Comparison of ENCODE assay signal across 21 cellular contexts in the genomic region with DNA sequence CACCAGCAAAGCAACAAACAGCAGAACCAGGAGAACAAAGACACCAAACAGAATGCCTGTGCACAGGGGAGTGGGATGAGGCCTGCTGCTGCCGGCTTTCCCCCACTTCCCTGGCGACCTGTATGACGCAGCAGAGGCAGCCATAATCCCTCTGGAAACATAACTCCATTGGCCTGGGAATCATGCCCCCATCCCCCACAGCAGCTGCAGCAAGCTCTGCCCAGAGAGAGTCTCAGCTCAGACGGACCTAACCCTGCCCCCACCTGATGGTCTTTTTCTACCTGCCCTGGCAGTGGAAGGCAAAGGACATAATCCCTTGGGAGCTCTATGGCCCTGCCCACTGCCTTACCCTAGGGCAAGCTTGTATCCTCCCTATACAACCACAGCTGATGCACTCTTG.
A peak's percentile ranks its signal among the peaks of the same experiment; 100 is the strongest.
DNase-seq lines count a peak whose midpoint lies in the region; ATAC-seq and TF ChIP-seq lines count a peak whose summit lies in the region.
"Had no signal": no experiment of that assay in that cellular context is flagged by ENCODE, and none has a peak within 500 bp of the region (broad histone marks: within the 10 kb centered on the region; RNA-seq: fewer than 3 reads in every experiment).

No MANE protein-coding gene starts in this region.

- no peak overlapping the region for H2BK15ac ChIP-seq in mesendoderm (replicated peaks; ENCODE audit: low read depth)

- no peak overlapping the region for H2AFZ ChIP-seq in GM23338
- H2AFZ ChIP-seq: PC-9 had no signal

- no peaks in the 10 kb centered on the region; the same call in 1 of the 3 replicates for H3K9me3 Mint-ChIP-seq in GM23338
- peaks cover 29% of the 10 kb centered on the region for H3K9me3 Mint-ChIP-seq in osteocyte (ENCODE audit: unreplicated experiment)

- H3K23ac ChIP-seq in mesendoderm (ENCODE audit: low read length): peak overlapping the region; percentile 45

- H3K18ac ChIP-seq in mesendoderm (ENCODE audit: low read length): no peak overlapping the region

- H3K27ac ChIP-seq in GM23338 (ENCODE audit: low read depth) (no peak overlapping the region), mesendoderm (ENCODE audit: low read depth, low read length) (no peak overlapping the region), right lobe of liver (no peak overlapping the region)
- H3K27ac ChIP-seq: KMS-11, PC-9, RWPE1, SJSA1 had no signal

- H3K4me3 Mint-ChIP-seq in GM23338 (no peak overlapping the region), osteocyte (ENCODE audit: unreplicated experiment) (no peak overlapping the region)
- H3K4me3 Mint-ChIP-seq: CD4-positive, alpha-beta T cell; T-helper 17 cell had no signal

- H3K79me2 ChIP-seq in GM23338 (replicated peaks; ENCODE audit: insufficient read depth): no peaks in the 10 kb centered on the region
- no peaks in the 10 kb centered on the region for H3K79me2 ChIP-seq in mesendoderm (ENCODE audit: control insufficient read depth, insufficient read depth, low read length)

- no peak overlapping the region for H2AK5ac ChIP-seq in mesendoderm (ENCODE audit: low read length)

- H3K9me3 ChIP-seq in right lobe of liver: no peaks in the 10 kb centered on the region
- H3K9me3 ChIP-seq: BE2C had no signal

- no peak overlapping the region for H2BK5ac ChIP-seq in mesendoderm (ENCODE audit: low read length)

- intact Hi-C loops in right lobe of liver (cut with DNase I): no loop called here

- no peak overlapping the region for H2BK120ac ChIP-seq in mesendoderm (ENCODE audit: low read depth, low read length)

- H3K27me3 Mint-ChIP-seq in GM23338 (ENCODE audit: insufficient read depth, low read depth, poor library complexity) (peaks cover 3% of the 10 kb centered on the region), osteocyte (ENCODE audit: unreplicated experiment) (peaks cover 39% of the 10 kb centered on the region)
- H3K27me3 Mint-ChIP-seq: T-helper 17 cell had no signal

- no peak overlapping the region for H4K8ac ChIP-seq in mesendoderm (ENCODE audit: low read depth, low read length)

- WGBS in mesendoderm (ENCODE audit: extremely low coverage, insufficient coverage, low lambda C conversion rate): no CpG with 5 or more reads among the region's 4 CpGs
- 70% methylated on average over 4 of the region's 4 CpGs for WGBS in right lobe of liver (ENCODE audit: insufficient coverage, low coverage, low lambda C conversion rate, missing lambda C conversion rate)

- TF ChIP-seq CTCF in GM23338 (conservative IDR thresholded peaks at IDR 0.05; ENCODE audit: low read depth in 2 of 2) (no peak), right lobe of liver (IDR thresholded peaks at IDR 0.05) (no peak), osteocyte (IDR thresholded peaks at IDR 0.05) (no peak)

- no peak overlapping the region for H4K5ac ChIP-seq in mesendoderm (ENCODE audit: low read length)

- no peaks in the 10 kb centered on the region for H3K79me1 ChIP-seq in mesendoderm (ENCODE audit: low read length)

- H3K27me3 ChIP-seq in GM23338 (ENCODE audit: insufficient read depth) (no peaks in the 10 kb centered on the region), mesendoderm (ENCODE audit: insufficient read depth, low read length, poor library complexity) (no peaks in the 10 kb centered on the region), right lobe of liver (no peaks in the 10 kb centered on the region)
- H3K27me3 ChIP-seq: BE2C, SJSA1 had no signal

- H3K4me1 ChIP-seq in GM23338 (ENCODE audit: insufficient read depth) (peaks cover 4% of the 10 kb centered on the region; the same call in 1 of the 2 replicates), mesendoderm (ENCODE audit: control insufficient read depth, low read depth, low read length) (no peaks in the 10 kb centered on the region), right lobe of liver (no peaks in the 10 kb centered on the region)
- H3K4me1 ChIP-seq: BE2C, SJSA1 had no signal

- H3K4me2 ChIP-seq in GM23338: no peak overlapping the region
- no peak overlapping the region for H3K4me2 ChIP-seq in mesendoderm (ENCODE audit: low read length)
- H3K4me2 ChIP-seq: KMS-11, PC-9 had no signal

- H4K20me1 ChIP-seq in GM23338 (replicated peaks; ENCODE audit: insufficient read depth): no peaks in the 10 kb centered on the region

- H3K4me1 Mint-ChIP-seq in GM23338 (peaks cover 13% of the 10 kb centered on the region), osteocyte (ENCODE audit: unreplicated experiment) (no peaks in the 10 kb centered on the region)
- H3K4me1 Mint-ChIP-seq: T-helper 17 cell had no signal

- DNase-seq in NCI-H1436 (lab: John Stamatoyannopoulos, UW) (peak; percentile 0), NCI-H1436 treated with DMSO at 0.1 percent for 48 hours (lab: John Stamatoyannopoulos, UW) (no peak), GM23338 (ENCODE audit: low spot score) (no peak), NCI-H69 (lab: John Stamatoyannopoulos, UW) (peak; percentile 77), mesendoderm (no peak), right lobe of liver (no peak), osteocyte (ENCODE audit: extremely low spot score, unreplicated experiment) (no peak)
- DNase-seq: BE2C; CD4-positive, alpha-beta T cell; DMS79; H7; MV-4-11; NCI-H2029 treated with DMSO at 0.1 percent for 48 hours; NCI-H2227 treated with DMSO at 0.1 percent for 48 hours; NCI-H774; PC-9; T-helper 17 cell had no signal

- peak overlapping the region; percentile 0 for H3K56ac ChIP-seq in mesendoderm (ENCODE audit: low read length)

- no peaks in the 10 kb centered on the region for H3F3A ChIP-seq in GM23338 (replicated peaks; ENCODE audit: low read depth)

- ATAC-seq in GM23338: peak; percentile 28; the same call in 1 of the 3 replicates
- no peak for ATAC-seq in right lobe of liver
- ATAC-seq in GM21825 (IDR thresholded peaks at IDR 0.05; ENCODE audit: unreplicated experiment): no peak
- ATAC-seq: T-helper 17 cell had no signal

- no peaks in the 10 kb centered on the region for H3K36me3 ChIP-seq in GM23338 (ENCODE audit: insufficient read depth)
- no peaks in the 10 kb centered on the region for H3K36me3 ChIP-seq in mesendoderm (ENCODE audit: control insufficient read depth, insufficient read depth, low read length)
- H3K36me3 ChIP-seq in right lobe of liver: no peaks in the 10 kb centered on the region
- H3K36me3 ChIP-seq: BE2C, SJSA1 had no signal

- H3K36me3 Mint-ChIP-seq in GM23338 (ENCODE audit: low read depth): no peaks in the 10 kb centered on the region
- H3K36me3 Mint-ChIP-seq in osteocyte (ENCODE audit: unreplicated experiment): no peaks in the 10 kb centered on the region

- TF ChIP-seq POLR2A in right lobe of liver (IDR thresholded peaks at IDR 0.05): no peak

- no peak overlapping the region for H3K9ac ChIP-seq in mesendoderm (ENCODE audit: low read length)
- H3K9ac ChIP-seq: KMS-11 had no signal

- H3K4me3 ChIP-seq in GM23338 (no peak overlapping the region), mesendoderm (ENCODE audit: low read length) (no peak overlapping the region), right lobe of liver (no peak overlapping the region)
- H3K4me3 ChIP-seq: PC-9, SJSA1 had no signal

- no peak overlapping the region for H3K4ac ChIP-seq in mesendoderm (ENCODE audit: low read depth, low read length)

- no peak overlapping the region for H3K27ac Mint-ChIP-seq in GM23338
- H3K27ac Mint-ChIP-seq in osteocyte (ENCODE audit: unreplicated experiment): no peak overlapping the region
- H3K27ac Mint-ChIP-seq: CD4-positive, alpha-beta T cell; T-helper 17 cell had no signal

- H3K9me2 ChIP-seq in GM23338 (ENCODE audit: insufficient read depth): no peaks in the 10 kb centered on the region

Comparison
In these comparisons a context has a peak if more than half of its experiments do, and no peak if none do; other contexts are left out.
1. DNase-seq: peak in NCI-H1436 (single experiment) and NCI-H69 (single experiment); none in NCI-H1436 treated with DMSO at 0.1 percent for 48 hours (single experiment), GM23338 (single experiment), mesendoderm (single experiment), right lobe of liver (0 of 3) and osteocyte (single experiment).